ENCODE assay signal across 36 cellular contexts in the genomic region with DNA sequence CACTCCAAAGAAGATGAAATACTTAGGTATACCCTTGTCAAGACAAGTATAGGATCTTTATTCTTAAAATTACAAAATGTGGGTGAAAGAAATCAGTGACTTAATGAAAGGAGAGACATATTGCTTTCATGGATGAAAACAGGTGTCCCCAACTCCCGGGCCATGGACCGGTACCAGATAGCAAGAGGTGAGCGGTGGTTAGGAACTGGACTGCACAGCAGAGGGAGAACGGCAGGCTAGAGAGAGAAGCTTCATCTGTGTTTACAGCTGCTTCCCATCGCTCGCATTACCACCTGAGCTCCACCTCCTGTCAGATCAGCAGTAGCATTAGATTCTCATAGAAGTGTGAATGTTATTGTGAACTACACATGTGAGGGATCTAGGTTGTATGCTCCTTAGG.
"Had no signal": no experiment of that assay in that cellular context is flagged by ENCODE, and none has a peak within 500 bp of the region (broad histone marks: within the 10 kb centered on the region; RNA-seq: fewer than 3 reads in every experiment).

No MANE protein-coding gene starts in this region.

- H3K4me1 Mint-ChIP-seq: activated B cell treated with CpG ODN at 0.5 μM for 24 hours; activated CD4-positive, alpha-beta T cell treated with anti-CD3 and anti-CD28 coated beads, Interleukin-2, amount 10 ng/mL, durations not matched to agents 24 days and 14 days; activated naive CD8-positive, alpha-beta T cell treated with anti-CD3 and anti-CD28 coated beads for 36 hours; activated T-helper 17 cell treated with anti-CD3 and anti-CD28 coated beads, Interleukin-2, amount 50 U/mL, for 72 hours had no signal

- H3K9me3 ChIP-seq: adrenal gland, body of pancreas had no signal

- H3K4me3 Mint-ChIP-seq: activated B cell treated with CpG ODN at 0.5 μM for 24 hours; activated CD4-positive, alpha-beta memory T cell treated with anti-CD3 and anti-CD28 coated beads for 36 hours; activated CD4-positive, alpha-beta T cell treated with anti-CD3 and anti-CD28 coated beads, Interleukin-2, amount 10 ng/mL, durations not matched to agents 24 days and 14 days; activated CD8-positive, alpha-beta T cell treated with anti-CD3 and anti-CD28 coated beads for 36 hours; activated naive CD4-positive, alpha-beta T cell treated with anti-CD3 and anti-CD28 coated beads for 36 hours; activated naive CD8-positive, alpha-beta T cell treated with anti-CD3 and anti-CD28 coated beads for 36 hours; activated T-cell treated with anti-CD3 and anti-CD28 coated beads, Interleukin-2, amount 50 U/mL, for 4 hours; activated T-cell treated with anti-CD3 and anti-CD28 coated beads, Interleukin-2, amount 50 U/mL, for 72 hours; activated T-helper 1 cell treated with anti-CD3 and anti-CD28 coated beads, Interleukin-12 subunit alpha, Interleukin-12 subunit beta, Interleukin-2, Interleukin-4 antibody, amounts not matched to agents 30 ng/mL and 10 ng/mL and 1 ng/mL, durations not matched to agents 14 hours and 24 hours and 36 hours; activated T-helper 17 cell treated with anti-CD3 and anti-CD28 coated beads, Interleukin-2, amount 50 U/mL, for 72 hours; T-helper 1 cell treated with Interleukin-12 subunit alpha and Interleukin-12 subunit beta and Interleukin-4 antibody, amounts not matched to agents 30 μg/mL and 1 μg/mL, for 36 hours; T-helper 2 cell treated with Interferon-gamma antibody and Interleukin-4, amounts not matched to agents 5 μg/mL and 100 μg/mL, for 36 hours had no signal

- H3K27ac ChIP-seq: adrenal gland, body of pancreas, brain microvascular endothelial cell, breast epithelium, VCaP had no signal

- H3K27ac Mint-ChIP-seq: activated B cell treated with CpG ODN at 0.5 μM for 24 hours; activated CD4-positive, alpha-beta memory T cell treated with anti-CD3 and anti-CD28 coated beads for 36 hours; activated CD4-positive, alpha-beta T cell treated with anti-CD3 and anti-CD28 coated beads, Interleukin-2, amount 10 ng/mL, durations not matched to agents 24 days and 14 days; activated CD8-positive, alpha-beta T cell treated with anti-CD3 and anti-CD28 coated beads for 36 hours; activated naive CD4-positive, alpha-beta T cell treated with anti-CD3 and anti-CD28 coated beads for 36 hours; activated naive CD4-positive, alpha-beta T cell treated with anti-CD3 and anti-CD28 coated beads, Interleukin-2, amount 50 U/mL, for 72 hours; activated naive CD8-positive, alpha-beta T cell treated with anti-CD3 and anti-CD28 coated beads for 36 hours; activated T-cell treated with anti-CD3 and anti-CD28 coated beads, Interleukin-2, amount 50 U/mL, for 72 hours; activated T-helper 1 cell treated with anti-CD3 and anti-CD28 coated beads, Interleukin-12 subunit alpha, Interleukin-12 subunit beta, Interleukin-2, Interleukin-4 antibody, amounts not matched to agents 30 ng/mL and 10 ng/mL and 1 ng/mL, durations not matched to agents 14 hours and 24 hours and 36 hours; activated T-helper 17 cell treated with anti-CD3 and anti-CD28 coated beads, Interleukin-2, amount 50 U/mL, for 72 hours; T-helper 1 cell treated with Interleukin-12 subunit alpha and Interleukin-12 subunit beta and Interleukin-4 antibody, amounts not matched to agents 30 μg/mL and 1 μg/mL, for 36 hours; T-helper 2 cell treated with Interferon-gamma antibody and Interleukin-4, amounts not matched to agents 5 μg/mL and 100 μg/mL, for 36 hours had no signal

- H3K27me3 ChIP-seq: adrenal gland, body of pancreas, brain microvascular endothelial cell, breast epithelium had no signal

- H3K4me3 ChIP-seq: adrenal gland, body of pancreas, breast epithelium had no signal

- H3K36me3 ChIP-seq: adrenal gland, brain microvascular endothelial cell, breast epithelium had no signal

- H3K36me3 Mint-ChIP-seq: activated CD4-positive, alpha-beta memory T cell treated with anti-CD3 and anti-CD28 coated beads for 36 hours; activated naive CD4-positive, alpha-beta T cell treated with anti-CD3 and anti-CD28 coated beads, Interleukin-2, amount 50 U/mL, for 72 hours; activated naive CD8-positive, alpha-beta T cell treated with anti-CD3 and anti-CD28 coated beads for 36 hours had no signal

- ATAC-seq: activated CD8-positive, alpha-beta T cell treated with anti-CD3 and anti-CD28 coated beads for 36 hours; activated naive CD4-positive, alpha-beta T cell treated with anti-CD3 and anti-CD28 coated beads, Interleukin-2, amount 50 U/mL, for 72 hours; activated T-cell treated with anti-CD3 and anti-CD28 coated beads, Interleukin-2, amount 50 U/mL, for 4 hours; activated T-cell treated with anti-CD3 and anti-CD28 coated beads, Interleukin-2, amount 50 U/mL, for 72 hours; activated T-helper 17 cell treated with anti-CD3 and anti-CD28 coated beads, Interleukin-2, amount 50 U/mL, for 72 hours; body of pancreas had no signal

- H3K4me1 ChIP-seq: adrenal gland, body of pancreas, breast epithelium had no signal

- DNase-seq: activated B cell treated with CpG ODN at 0.5 μM for 24 hours; activated CD4-positive, alpha-beta memory T cell treated with anti-CD3 and anti-CD28 coated beads for 36 hours; activated CD4-positive, alpha-beta T cell treated with anti-CD3 and anti-CD28 coated beads for 4 hours; activated CD4-positive, alpha-beta T cell treated with anti-CD3 and anti-CD28 coated beads, Interleukin-2, amount 10 ng/mL, durations not matched to agents 24 days and 14 days; activated CD4-positive, alpha-beta T cell treated with anti-CD3 and anti-CD28 coated beads, Interleukin-2, amount 50 U/mL, for 1 hour; activated CD4-positive, alpha-beta T cell treated with anti-CD3 and anti-CD28 coated beads, Interleukin-2, amount 50 U/mL, for 4 hours; activated CD4-positive, CD25-positive, alpha-beta regulatory T cell treated with anti-CD3 and anti-CD28 coated beads, Interleukin-2, amount 50 U/mL, for 72 hours; activated CD8-positive, alpha-beta memory T cell treated with anti-CD3 and anti-CD28 coated beads, Interleukin-2, amount 50 U/mL, for 4 hours; activated CD8-positive, alpha-beta T cell treated with anti-CD3 and anti-CD28 coated beads for 36 hours; activated effector memory CD4-positive, alpha-beta T cell treated with anti-CD3 and anti-CD28 coated beads, Interleukin-2, amount 50 U/mL, for 16 hours; activated gamma-delta T cell treated with Interleukin-2 at 50 U/mL for 16 hours; activated naive CD4-positive, alpha-beta T cell; activated naive CD4-positive, alpha-beta T cell treated with anti-CD3 and anti-CD28 coated beads for 36 hours; activated naive CD4-positive, alpha-beta T cell treated with anti-CD3 and anti-CD28 coated beads, Interleukin-2, amount 50 U/mL, for 16 hours; activated naive CD8-positive, alpha-beta T cell treated with anti-CD3 and anti-CD28 coated beads for 36 hours; activated T-cell treated with anti-CD3 and anti-CD28 coated beads for 4 hours; activated T-cell treated with anti-CD3 and anti-CD28 coated beads, Interleukin-2, amount 50 U/mL, for 1 hour; activated T-cell treated with anti-CD3 and anti-CD28 coated beads, Interleukin-2, amount 50 U/mL, for 4 hours; activated T-cell treated with anti-CD3 and anti-CD28 coated beads, Interleukin-2, amount 50 U/mL, for 72 hours; adrenal gland; amniotic stem cell; aorta; body of pancreas; brain microvascular endothelial cell; central memory CD4-positive, alpha-beta T cell; cerebellar nuclear complex; T-helper 1 cell; T-helper 2 cell; T-helper 9 cell had no signal

- H3K27me3 Mint-ChIP-seq: activated B cell treated with CpG ODN at 0.5 μM for 24 hours; activated CD4-positive, alpha-beta memory T cell treated with anti-CD3 and anti-CD28 coated beads for 36 hours; activated CD4-positive, alpha-beta T cell treated with anti-CD3 and anti-CD28 coated beads, Interleukin-2, amount 10 ng/mL, durations not matched to agents 24 days and 14 days; activated CD8-positive, alpha-beta T cell treated with anti-CD3 and anti-CD28 coated beads for 36 hours; activated naive CD8-positive, alpha-beta T cell treated with anti-CD3 and anti-CD28 coated beads for 36 hours; activated T-helper 17 cell treated with anti-CD3 and anti-CD28 coated beads, Interleukin-2, amount 50 U/mL, for 72 hours had no signal

- H3K9me3 Mint-ChIP-seq: activated CD4-positive, alpha-beta T cell treated with anti-CD3 and anti-CD28 coated beads, Interleukin-2, amount 10 ng/mL, durations not matched to agents 24 days and 14 days; activated CD8-positive, alpha-beta T cell treated with anti-CD3 and anti-CD28 coated beads for 36 hours had no signal
